ENCODE assay signal across 30 cellular contexts in the genomic region with DNA sequence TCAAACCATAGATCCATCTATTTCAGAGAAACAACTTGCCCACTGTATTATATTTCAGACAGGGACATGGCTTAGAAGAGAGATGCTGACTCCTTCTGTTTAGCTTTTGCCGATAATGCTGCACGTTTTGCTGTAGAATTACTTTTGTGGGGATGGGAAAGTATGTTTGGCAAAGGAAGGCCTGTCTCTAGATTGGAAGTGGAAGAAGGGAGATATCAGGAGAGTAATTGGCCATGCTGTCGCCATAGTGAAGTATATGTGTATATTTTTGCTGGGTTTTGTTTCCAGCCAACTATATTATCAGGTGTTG.
A peak's percentile ranks its signal among the peaks of the same experiment; 100 is the strongest.
DNase-seq lines count a peak whose midpoint lies in the region; ATAC-seq, FAIRE-seq and TF ChIP-seq lines count a peak whose summit lies in the region.
"Had no signal": no experiment of that assay in that cellular context is flagged by ENCODE, and none has a peak within 500 bp of the region (broad histone marks: within the 10 kb centered on the region; RNA-seq: fewer than 3 reads in every experiment).

No MANE protein-coding gene starts in this region.

- no peak for ATAC-seq in left cardiac atrium
- ATAC-seq: activated T-cell treated with anti-CD3 and anti-CD28 coated beads, Interleukin-2, amount 50 U/mL, for 72 hours; K562; stimulated activated naive B cell treated with anti-CD40 and anti-IgM and Interleukin-4, amounts not matched to agents 10 μg/mL and 1 μg/mL and 100 μg/mL, for 72 hours had no signal

- no peak for DNase-seq in right atrium auricular region (ENCODE audit: low spot score)
- no peak for DNase-seq in left cardiac atrium
- DNase-seq in nephron progenitor cell, result no peak
- DNase-seq in uterus, result no peak
- DNase-seq in NCI-H510A treated with DMSO at 0.1 percent for 48 hours (lab: John Stamatoyannopoulos, UW), result no peak
- DNase-seq in HTR-8/SVneo (ENCODE audit: insufficient read length, low spot score), result no peak
- no peak for DNase-seq in D721Med (ENCODE audit: insufficient read length, low spot score)
- DNase-seq: activated CD4-positive, alpha-beta memory T cell treated with anti-CD3 and anti-CD28 coated beads for 36 hours; activated CD4-positive, alpha-beta T cell treated with anti-CD3 and anti-CD28 coated beads for 1 hour; activated T-cell treated with anti-CD3 and anti-CD28 coated beads, Interleukin-2, amount 50 U/mL, for 72 hours; CD4-positive, alpha-beta T cell; esophagus squamous epithelium; foreskin melanocyte; immature natural killer cell; mesendoderm; naive B cell; NCI-H1105; NCI-H1930; NCI-H526 treated with DMSO at 0.1 percent for 48 hours; Right ventricle myocardium superior; stimulated activated naive B cell treated with anti-CD40 and anti-IgM and Interleukin-4, amounts not matched to agents 10 μg/mL and 1 μg/mL and 100 μg/mL, for 72 hours; testis had no signal

- H3K27ac ChIP-seq in right atrium auricular region, result peak overlapping the region; percentile 15 to 17
- H3K27ac ChIP-seq in uterus, result peak overlapping the region; percentile 61 to 68
- H3K27ac ChIP-seq: testis had no signal

- FAIRE-seq in HTR-8/SVneo (lab: Jason Lieb, UNC) (no peak), D721Med (lab: Jason Lieb, UNC) (no peak)
- FAIRE-seq: GM18507, H1, K562, urothelium cell line had no signal

- H3K4me1 ChIP-seq in right atrium auricular region, result peaks cover 0 to 26% of the 10 kb centered on the region in 2 donors
- H3K4me1 ChIP-seq in uterus, result no peaks in the 10 kb centered on the region

- no peaks in the 10 kb centered on the region for H3K36me3 Mint-ChIP-seq in brain
- H3K36me3 Mint-ChIP-seq in nephron progenitor cell (ENCODE audit: low read depth), result no peaks in the 10 kb centered on the region
- H3K36me3 Mint-ChIP-seq: activated CD4-positive, alpha-beta memory T cell treated with anti-CD3 and anti-CD28 coated beads for 36 hours; immature natural killer cell; naive B cell; stimulated activated naive B cell treated with anti-CD40 and anti-IgM and Interleukin-4, amounts not matched to agents 10 μg/mL and 1 μg/mL and 100 μg/mL, for 72 hours had no signal

- no peaks in the 10 kb centered on the region for H3K9me3 ChIP-seq in right atrium auricular region
- no peaks in the 10 kb centered on the region for H3K9me3 ChIP-seq in uterus
- H3K9me3 ChIP-seq: esophagus squamous epithelium, testis had no signal

- H3K4me3 Mint-ChIP-seq in brain, result peak overlapping the region in 3 of 5 experiments; percentile 1 to 49 (median 33)
- peak overlapping the region; percentile 6 for H3K4me3 Mint-ChIP-seq in nephron progenitor cell
- H3K4me3 Mint-ChIP-seq: activated CD4-positive, alpha-beta memory T cell treated with anti-CD3 and anti-CD28 coated beads for 36 hours; activated T-cell treated with anti-CD3 and anti-CD28 coated beads, Interleukin-2, amount 50 U/mL, for 72 hours; CD4-positive, alpha-beta T cell; central memory CD8-positive, alpha-beta T cell; dendritic cell treated with granulocyte-macrophage colony-stimulating factor and Interleukin-4, amounts not matched to agents 40 ng/mL and 50 ng/mL, for 4 days; naive B cell; stimulated activated naive B cell treated with anti-CD40 and anti-IgM and Interleukin-4, amounts not matched to agents 10 μg/mL and 1 μg/mL and 100 μg/mL, for 72 hours had no signal

- no peaks in the 10 kb centered on the region for H3K27me3 Mint-ChIP-seq in brain
- no peaks in the 10 kb centered on the region for H3K27me3 Mint-ChIP-seq in nephron progenitor cell (ENCODE audit: low read depth, poor library complexity)
- H3K27me3 Mint-ChIP-seq: activated CD4-positive, alpha-beta memory T cell treated with anti-CD3 and anti-CD28 coated beads for 36 hours; CD4-positive, alpha-beta T cell; central memory CD8-positive, alpha-beta T cell; dendritic cell treated with granulocyte-macrophage colony-stimulating factor and Interleukin-4, amounts not matched to agents 40 ng/mL and 50 ng/mL, for 4 days; naive B cell; stimulated activated naive B cell treated with anti-CD40 and anti-IgM and Interleukin-4, amounts not matched to agents 10 μg/mL and 1 μg/mL and 100 μg/mL, for 72 hours had no signal

- TF ChIP-seq POLR2A in uterus (IDR thresholded peaks at IDR 0.05), result no peak

- H3K9me3 Mint-ChIP-seq in brain (no peaks in the 10 kb centered on the region), nephron progenitor cell (no peaks in the 10 kb centered on the region)
- H3K9me3 Mint-ChIP-seq: activated CD4-positive, alpha-beta memory T cell treated with anti-CD3 and anti-CD28 coated beads for 36 hours; CD4-positive, alpha-beta T cell; central memory CD8-positive, alpha-beta T cell; dendritic cell treated with granulocyte-macrophage colony-stimulating factor and Interleukin-4, amounts not matched to agents 40 ng/mL and 50 ng/mL, for 4 days; immature natural killer cell; naive B cell had no signal

- H3K4me3 ChIP-seq in right atrium auricular region, result no peak overlapping the region
- H3K4me3 ChIP-seq in uterus, result no peak overlapping the region
- H3K4me3 ChIP-seq: esophagus squamous epithelium, K562, skin epidermis, testis had no signal

- no peak for TF ChIP-seq CTCF in right atrium auricular region (IDR thresholded peaks at IDR 0.05)
- no peak for TF ChIP-seq CTCF in brain (conservative IDR thresholded peaks at IDR 0.05)
- no peak for TF ChIP-seq CTCF in nephron progenitor cell (IDR thresholded peaks at IDR 0.05)
- no peak for TF ChIP-seq CTCF in uterus (IDR thresholded peaks at IDR 0.05)
- no peak for TF ChIP-seq CTCF in D721Med (IDR thresholded peaks at IDR 0.05; ENCODE audit: insufficient read depth, missing control alignments)

- H3K27ac Mint-ChIP-seq in brain (peak overlapping the region in 4 of 5 experiments; percentile 3 to 71 (median 33)), nephron progenitor cell (peak overlapping the region; percentile 50)
- H3K27ac Mint-ChIP-seq: activated CD4-positive, alpha-beta memory T cell treated with anti-CD3 and anti-CD28 coated beads for 36 hours; activated T-cell treated with anti-CD3 and anti-CD28 coated beads, Interleukin-2, amount 50 U/mL, for 72 hours; CD4-positive, alpha-beta T cell; dendritic cell treated with granulocyte-macrophage colony-stimulating factor and Interleukin-4, amounts not matched to agents 40 ng/mL and 50 ng/mL, for 4 days; stimulated activated naive B cell treated with anti-CD40 and anti-IgM and Interleukin-4, amounts not matched to agents 10 μg/mL and 1 μg/mL and 100 μg/mL, for 72 hours had no signal

- H3K27me3 ChIP-seq in right atrium auricular region (no peaks in the 10 kb centered on the region), uterus (no peaks in the 10 kb centered on the region)
- H3K27me3 ChIP-seq: esophagus squamous epithelium, testis had no signal

- intact Hi-C loops in left cardiac atrium (cut with DNase I) (no loop called here), uterus (cut with DNase I; ENCODE audit: low total_unique reads) (no loop called here)

- H3K36me3 ChIP-seq in right atrium auricular region (no peaks in the 10 kb centered on the region), uterus (no peaks in the 10 kb centered on the region)
- H3K36me3 ChIP-seq: esophagus squamous epithelium had no signal

- H3K4me1 Mint-ChIP-seq in brain, result peaks cover 83% of the 10 kb centered on the region
- H3K4me1 Mint-ChIP-seq in nephron progenitor cell, result peaks cover 76% of the 10 kb centered on the region
- H3K4me1 Mint-ChIP-seq: central memory CD8-positive, alpha-beta T cell had no signal
